Comparison of ENCODE assay signal across 13 cellular contexts in the genomic region with DNA sequence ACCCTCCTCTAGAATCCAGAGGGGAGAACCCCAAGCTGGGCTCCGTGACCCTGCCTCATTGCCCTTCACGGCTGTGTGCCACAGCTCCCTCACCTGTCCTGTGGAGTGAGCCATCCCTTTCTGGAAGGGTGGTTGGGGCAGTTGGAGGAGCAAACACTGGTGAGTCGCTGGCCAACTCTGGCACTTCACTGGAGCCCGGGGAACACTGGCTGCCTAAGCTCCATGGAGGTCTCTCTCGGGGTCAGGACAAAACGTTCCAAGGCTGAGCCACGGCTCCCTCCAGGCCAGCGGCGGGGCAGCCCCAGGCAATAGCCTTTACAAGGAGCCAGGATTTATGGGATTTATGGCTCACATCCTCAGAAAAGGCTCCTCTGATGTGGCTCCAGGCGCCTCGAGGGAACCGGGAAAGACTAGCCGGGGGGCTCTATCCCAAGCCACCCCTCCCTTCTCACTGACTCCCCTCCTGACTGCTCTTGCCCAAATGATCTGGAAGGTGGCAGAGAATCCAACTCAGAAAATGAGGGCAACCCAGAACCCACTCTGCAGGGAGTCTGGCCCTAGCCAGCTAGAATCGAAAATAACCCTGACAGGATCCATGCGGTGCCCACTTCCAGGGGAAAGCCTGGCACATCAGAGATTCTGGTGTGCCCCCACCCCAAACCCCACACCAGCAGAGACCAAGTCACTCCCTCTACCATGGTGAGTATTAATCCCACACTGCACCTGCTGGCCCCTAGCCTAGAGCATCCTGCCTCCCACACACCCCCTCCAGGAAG.
"Had no signal": no experiment of that assay in that cellular context is flagged by ENCODE, and none has a peak within 500 bp of the region (broad histone marks: within the 10 kb centered on the region; RNA-seq: fewer than 3 reads in every experiment).

No MANE protein-coding gene starts in this region.

- H3K4me1 Mint-ChIP-seq: activated T-helper 17 cell treated with anti-CD3 and anti-CD28 coated beads, Interleukin-2, amount 50 U/mL, for 72 hours; nephron; T-cell had no signal

- H3K9me3 ChIP-seq: suprapubic skin had no signal

- H3K9me3 Mint-ChIP-seq: activated T-helper 17 cell treated with anti-CD3 and anti-CD28 coated beads, Interleukin-2, amount 50 U/mL, for 72 hours; nephron; stimulated activated naive CD8-positive, alpha-beta T cell treated with anti-CD3 and anti-CD28 coated beads, Interleukin-15, Interleukin-2, amounts not matched to agents 100 ng/mL and 50 ng/mL, for 24 hours; T-cell; type B pancreatic cell had no signal

- H3K4me3 Mint-ChIP-seq: activated T-helper 17 cell treated with anti-CD3 and anti-CD28 coated beads, Interleukin-2, amount 50 U/mL, for 72 hours; nephron; stimulated activated naive CD8-positive, alpha-beta T cell treated with anti-CD3 and anti-CD28 coated beads, Interleukin-15, Interleukin-2, amounts not matched to agents 100 ng/mL and 50 ng/mL, for 24 hours; T-cell; type B pancreatic cell had no signal

- H3K27me3 Mint-ChIP-seq: activated T-helper 17 cell treated with anti-CD3 and anti-CD28 coated beads, Interleukin-2, amount 50 U/mL, for 72 hours; stimulated activated naive CD8-positive, alpha-beta T cell treated with anti-CD3 and anti-CD28 coated beads, Interleukin-15, Interleukin-2, amounts not matched to agents 100 ng/mL and 50 ng/mL, for 24 hours; T-cell had no signal

- DNase-seq: activated CD4-positive, alpha-beta T cell treated with anti-CD3 and anti-CD28 coated beads for 1 hour; activated CD4-positive, alpha-beta T cell treated with anti-CD3 and anti-CD28 coated beads, Interleukin-2, amount 50 U/mL, for 4 hours; activated naive CD4-positive, alpha-beta T cell treated with Interleukin-2 at 50 U/mL for 16 hours; dermis blood vessel endothelial cell; T-cell; T-helper 9 cell had no signal

- H3K27me3 ChIP-seq: suprapubic skin had no signal

- H3K36me3 ChIP-seq: suprapubic skin had no signal

- H3K27ac Mint-ChIP-seq: activated T-helper 17 cell treated with anti-CD3 and anti-CD28 coated beads, Interleukin-2, amount 50 U/mL, for 72 hours; nephron; stimulated activated naive CD8-positive, alpha-beta T cell treated with anti-CD3 and anti-CD28 coated beads, Interleukin-15, Interleukin-2, amounts not matched to agents 100 ng/mL and 50 ng/mL, for 24 hours; T-cell; type B pancreatic cell had no signal

- H3K4me3 ChIP-seq: smooth muscle cell, suprapubic skin had no signal

- ATAC-seq: activated T-helper 17 cell treated with anti-CD3 and anti-CD28 coated beads, Interleukin-2, amount 50 U/mL, for 72 hours; T-cell had no signal

- H3K4me2 ChIP-seq: smooth muscle cell had no signal

- H3K36me3 Mint-ChIP-seq: T-cell, type B pancreatic cell had no signal

- H3K27ac ChIP-seq: epithelial cell of prostate, suprapubic skin had no signal
